In the genomic region with DNA sequence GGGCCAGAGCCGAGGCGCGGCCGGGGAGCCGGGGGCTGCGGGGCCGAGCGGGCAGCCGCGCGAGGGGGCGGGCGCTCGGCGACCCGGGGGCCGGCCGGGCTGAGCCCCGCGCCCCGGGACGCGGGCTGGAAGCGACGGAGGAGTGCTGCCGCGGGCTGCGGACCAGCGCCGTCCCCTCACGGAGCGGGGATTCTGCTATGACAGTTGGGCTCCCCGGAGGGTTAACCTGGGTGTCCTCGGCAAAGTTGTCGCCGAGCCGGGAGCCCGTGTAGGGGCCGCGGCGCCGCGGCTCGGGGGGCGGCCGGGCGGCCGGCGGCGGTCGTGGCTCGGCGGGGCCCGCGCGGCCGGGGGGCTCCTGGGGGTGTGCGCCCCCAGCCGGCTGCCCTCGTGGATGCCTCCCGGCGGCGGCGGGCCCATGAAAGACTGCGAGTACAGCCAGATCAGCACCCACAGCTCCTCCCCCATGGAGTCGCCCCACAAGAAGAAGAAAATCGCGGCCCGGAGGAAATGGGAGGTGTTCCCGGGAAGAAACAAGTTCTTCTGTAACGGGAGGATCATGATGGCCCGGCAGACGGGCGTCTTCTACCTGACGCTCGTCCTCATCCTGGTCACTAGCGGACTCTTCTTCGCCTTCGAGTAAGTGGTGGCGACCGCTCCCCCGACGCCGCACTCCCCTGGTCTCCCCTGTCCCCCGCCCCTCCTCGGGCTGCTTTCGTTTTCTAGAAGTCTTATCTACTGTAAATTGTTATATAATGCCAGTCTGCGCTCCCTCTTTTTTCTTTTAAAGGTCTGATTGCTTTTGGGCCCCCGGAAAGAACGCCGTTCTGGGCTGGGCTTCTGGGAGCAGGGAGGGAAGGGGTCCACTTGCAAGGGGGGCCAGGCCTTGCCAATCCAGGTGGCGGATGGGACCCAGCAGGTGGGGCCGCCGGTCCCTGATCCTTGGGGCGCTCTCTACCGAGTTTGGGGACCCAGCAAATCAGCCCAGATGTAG, we compare ENCODE assay signal across 7 cellular contexts. TPM values are rescaled to one million over a fixed set of nuclear protein-coding genes. Genes with fewer than 3 reads are reported as not detected.
DNase-seq lines count a peak whose midpoint lies in the region; TF ChIP-seq lines count a peak whose summit lies in the region.

No MANE protein-coding gene starts in this region.

- in situ Hi-C loops in GM13977 (cut with MboI; ENCODE audit: low pct_unique_long_range_greater_than_20kb, low sequenced_read_pairs, unreplicated experiment), result no loop called here

- POLR2A ChIA-PET in activated CD4-positive, alpha-beta memory T cell treated with anti-CD3 and anti-CD28 coated beads for 36 hours (lab: Charles Lee), result no interaction called here

- H3K27ac Mint-ChIP-seq in activated CD4-positive, alpha-beta memory T cell treated with anti-CD3 and anti-CD28 coated beads for 36 hours, result peak overlapping the region; percentile 47

- DNase-seq in GM13977 (ENCODE audit: low spot score) (peak; percentile 66), HFF-Myc (ENCODE audit: extremely low read depth, low read depth) (no peak), NCI-H1105 treated with DMSO at 0.1 percent for 48 hours (lab: John Stamatoyannopoulos, UW) (peak; percentile 46), lung microvascular endothelial cell (ENCODE audit: low read depth in 2 of 2) (peak; percentile 70 to 72)
- DNase-seq in activated CD4-positive, alpha-beta memory T cell treated with anti-CD3 and anti-CD28 coated beads for 36 hours, result peak; percentile 63
- DNase-seq in effector CD4-positive, alpha-beta T cell, result peak; percentile 46
- peak; percentile 42 for DNase-seq in stimulated activated CD8-positive, alpha-beta memory T cell treated with anti-CD3 and anti-CD28 coated beads, Interleukin-12 subunit alpha, Interleukin-12 subunit beta, amount 100 ng/mL, for 1 hour (ENCODE audit: low read depth)

- no peaks in the 10 kb centered on the region for H3K9me3 Mint-ChIP-seq in activated CD4-positive, alpha-beta memory T cell treated with anti-CD3 and anti-CD28 coated beads for 36 hours

- TF ChIP-seq CTCF in GM13977 (IDR thresholded peaks at IDR 0.05; ENCODE audit: extremely low read depth, insufficient read depth, missing control alignments) (peak; percentile 39), HFF-Myc (IDR thresholded peaks at IDR 0.05; ENCODE audit: low read depth, low read length, missing control alignments) (no peak)

- CTCF ChIA-PET in activated CD4-positive, alpha-beta memory T cell treated with anti-CD3 and anti-CD28 coated beads for 36 hours (lab: Charles Lee), result no interaction called here

- H3K27me3 Mint-ChIP-seq in activated CD4-positive, alpha-beta memory T cell treated with anti-CD3 and anti-CD28 coated beads for 36 hours, result peaks cover 9% of the 10 kb centered on the region

- no peaks in the 10 kb centered on the region for H3K36me3 Mint-ChIP-seq in activated CD4-positive, alpha-beta memory T cell treated with anti-CD3 and anti-CD28 coated beads for 36 hours

- H3K4me1 Mint-ChIP-seq in activated CD4-positive, alpha-beta memory T cell treated with anti-CD3 and anti-CD28 coated beads for 36 hours (ENCODE audit: low read depth), result peaks cover 26% of the 10 kb centered on the region

- peak overlapping the region; percentile 79 for H3K4me3 ChIP-seq in HFF-Myc (replicated peaks; ENCODE audit: low read depth, low read length)

- peak overlapping the region; percentile 79 for H3K4me3 Mint-ChIP-seq in activated CD4-positive, alpha-beta memory T cell treated with anti-CD3 and anti-CD28 coated beads for 36 hours

- intact Hi-C loops in activated CD4-positive, alpha-beta memory T cell treated with anti-CD3 and anti-CD28 coated beads for 36 hours (cut with micrococcal nuclease), result loop anchor here (2.0 to 5.0 kb wide), 6 partner anchors 59 to 603 kb away; a partner anchor contains a TSS

RNA-seq across cellular contexts. Expression of a gene that starts 0.9 kb away (rescaled TPM):
- 1 to 10 TPM; 1.4 to 2.0 TPM for total RNA-seq in activated CD4-positive, alpha-beta memory T cell treated with anti-CD3 and anti-CD28 coated beads for 36 hours
- total RNA-seq in lung microvascular endothelial cell, result 16.1 and 56.0 TPM in 2 replicates

RNA-seq across cellular contexts. Expression of a gene that starts 58.6 kb away (rescaled TPM):
- total RNA-seq in activated CD4-positive, alpha-beta memory T cell treated with anti-CD3 and anti-CD28 coated beads for 36 hours, result 1 to 10 TPM; 8.1 to 8.6 TPM
- total RNA-seq in lung microvascular endothelial cell, result 5.0 and 5.2 TPM in 2 replicates
